23 cellular contexts compared by ENCODE assay signal in genomic region chr6:139951172-139951571, GRCh38.
"Had no signal": no experiment of that assay in that cellular context is flagged by ENCODE, and none has a peak within 500 bp of the region (broad histone marks: within the 10 kb centered on the region; RNA-seq: fewer than 3 reads in every experiment).

No MANE protein-coding gene starts in this region.

- H3K4me1 ChIP-seq: esophagus muscularis mucosa, foreskin keratinocyte, gastroesophageal sphincter, heart left ventricle, lower lobe of right lung had no signal

- H3K36me3 ChIP-seq: esophagus muscularis mucosa, gastroesophageal sphincter, heart left ventricle, lower lobe of right lung had no signal

- H3K27ac ChIP-seq: coronary artery, dorsolateral prefrontal cortex, esophagus muscularis mucosa, foreskin keratinocyte, gastroesophageal sphincter, heart left ventricle, hepatocyte, lower lobe of right lung had no signal

- H2AFZ ChIP-seq: hepatocyte had no signal

- DNase-seq: dermis blood vessel endothelial cell; dorsolateral prefrontal cortex; effector CD4-positive, alpha-beta T cell; effector memory CD4-positive, alpha-beta T cell; foreskin keratinocyte; heart left ventricle; hypothalamus; immature natural killer cell; islet precursor cell; kidney; kidney glomerular epithelial cell; left colon; left ventricle myocardium superior; lower lobe of right lung; mesenchymal stem cell; mucosa of descending colon; naive B cell; naive thymus-derived CD8-positive, alpha-beta T cell had no signal

- ATAC-seq: foreskin keratinocyte; gastroesophageal sphincter; heart left ventricle; left colon; left lobe of liver; left ventricle myocardium superior; lower lobe of right lung; mucosa of descending colon; naive thymus-derived CD8-positive, alpha-beta T cell had no signal

- H3K4me3 ChIP-seq: coronary artery, dorsolateral prefrontal cortex, esophagus muscularis mucosa, gastroesophageal sphincter, heart left ventricle, hepatocyte, lower lobe of right lung, mucosa of descending colon had no signal

- H3K4me2 ChIP-seq: hepatocyte had no signal

- H3K79me2 ChIP-seq: hepatocyte had no signal

- H3K27me3 ChIP-seq: dorsolateral prefrontal cortex, esophagus muscularis mucosa, foreskin keratinocyte, gastroesophageal sphincter, heart left ventricle, hepatocyte had no signal
